ENCODE assay signal across 1 cellular context in genomic region chr2:226524381-226524843, GRCh38.
A peak's percentile ranks its signal among the peaks of the same experiment; 100 is the strongest.
TF ChIP-seq lines count a peak whose summit lies in the region.

No MANE protein-coding gene starts in this region.

TF ChIP-seq in HepG2, 621 proteins besides CTCF, POLR2A, EP300 and RAD21 (continued from another document and continues in another):
- TF ChIP-seq PRDM15 (CRISPR knock-in tag; IDR thresholded peaks at IDR 0.05), result no peak
- TF ChIP-seq, protein P1, sequence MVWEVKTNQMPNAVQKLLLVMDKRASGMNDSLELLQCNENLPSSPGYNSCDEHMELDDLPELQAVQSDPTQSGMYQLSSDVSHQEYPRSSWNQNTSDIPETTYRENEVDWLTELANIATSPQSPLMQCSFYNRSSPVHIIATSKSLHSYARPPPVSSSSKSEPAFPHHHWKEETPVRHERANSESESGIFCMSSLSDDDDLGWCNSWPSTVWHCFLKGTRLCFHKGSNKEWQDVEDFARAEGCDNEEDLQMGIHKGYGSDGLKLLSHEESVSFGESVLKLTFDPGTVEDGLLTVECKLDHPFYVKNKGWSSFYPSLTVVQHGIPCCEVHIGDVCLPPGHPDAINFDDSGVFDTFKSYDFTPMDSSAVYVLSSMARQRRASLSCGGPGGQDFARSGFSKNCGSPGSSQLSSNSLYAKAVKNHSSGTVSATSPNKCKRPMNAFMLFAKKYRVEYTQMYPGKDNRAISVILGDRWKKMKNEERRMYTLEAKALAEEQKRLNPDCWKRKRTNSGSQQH (CRISPR knock-in tag; IDR thresholded peaks at IDR 0.05; ENCODE audit: low read depth), result no peak
- no peak for TF ChIP-seq ZNF816 (CRISPR knock-in tag; IDR thresholded peaks at IDR 0.05; ENCODE audit: borderline replicate concordance)
- TF ChIP-seq, protein P2, sequence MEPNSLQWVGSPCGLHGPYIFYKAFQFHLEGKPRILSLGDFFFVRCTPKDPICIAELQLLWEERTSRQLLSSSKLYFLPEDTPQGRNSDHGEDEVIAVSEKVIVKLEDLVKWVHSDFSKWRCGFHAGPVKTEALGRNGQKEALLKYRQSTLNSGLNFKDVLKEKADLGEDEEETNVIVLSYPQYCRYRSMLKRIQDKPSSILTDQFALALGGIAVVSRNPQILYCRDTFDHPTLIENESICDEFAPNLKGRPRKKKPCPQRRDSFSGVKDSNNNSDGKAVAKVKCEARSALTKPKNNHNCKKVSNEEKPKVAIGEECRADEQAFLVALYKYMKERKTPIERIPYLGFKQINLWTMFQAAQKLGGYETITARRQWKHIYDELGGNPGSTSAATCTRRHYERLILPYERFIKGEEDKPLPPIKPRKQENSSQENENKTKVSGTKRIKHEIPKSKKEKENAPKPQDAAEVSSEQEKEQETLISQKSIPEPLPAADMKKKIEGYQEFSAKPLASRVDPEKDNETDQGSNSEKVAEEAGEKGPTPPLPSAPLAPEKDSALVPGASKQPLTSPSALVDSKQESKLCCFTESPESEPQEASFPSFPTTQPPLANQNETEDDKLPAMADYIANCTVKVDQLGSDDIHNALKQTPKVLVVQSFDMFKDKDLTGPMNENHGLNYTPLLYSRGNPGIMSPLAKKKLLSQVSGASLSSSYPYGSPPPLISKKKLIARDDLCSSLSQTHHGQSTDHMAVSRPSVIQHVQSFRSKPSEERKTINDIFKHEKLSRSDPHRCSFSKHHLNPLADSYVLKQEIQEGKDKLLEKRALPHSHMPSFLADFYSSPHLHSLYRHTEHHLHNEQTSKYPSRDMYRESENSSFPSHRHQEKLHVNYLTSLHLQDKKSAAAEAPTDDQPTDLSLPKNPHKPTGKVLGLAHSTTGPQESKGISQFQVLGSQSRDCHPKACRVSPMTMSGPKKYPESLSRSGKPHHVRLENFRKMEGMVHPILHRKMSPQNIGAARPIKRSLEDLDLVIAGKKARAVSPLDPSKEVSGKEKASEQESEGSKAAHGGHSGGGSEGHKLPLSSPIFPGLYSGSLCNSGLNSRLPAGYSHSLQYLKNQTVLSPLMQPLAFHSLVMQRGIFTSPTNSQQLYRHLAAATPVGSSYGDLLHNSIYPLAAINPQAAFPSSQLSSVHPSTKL (CRISPR knock-in tag; IDR thresholded peaks at IDR 0.05), result 0 out of 2 replicates have a peak, but pooled peaks have one; percentile 7
- no peak for TF ChIP-seq ATF5 (CRISPR knock-in tag; IDR thresholded peaks at IDR 0.05; ENCODE audit: low read depth)
- no peak for TF ChIP-seq SP4 (CRISPR knock-in tag; IDR thresholded peaks at IDR 0.05)
- TF ChIP-seq ZBTB46 (CRISPR knock-in tag; IDR thresholded peaks at IDR 0.05; ENCODE audit: borderline replicate concordance), result no peak
- TF ChIP-seq, protein P3, sequence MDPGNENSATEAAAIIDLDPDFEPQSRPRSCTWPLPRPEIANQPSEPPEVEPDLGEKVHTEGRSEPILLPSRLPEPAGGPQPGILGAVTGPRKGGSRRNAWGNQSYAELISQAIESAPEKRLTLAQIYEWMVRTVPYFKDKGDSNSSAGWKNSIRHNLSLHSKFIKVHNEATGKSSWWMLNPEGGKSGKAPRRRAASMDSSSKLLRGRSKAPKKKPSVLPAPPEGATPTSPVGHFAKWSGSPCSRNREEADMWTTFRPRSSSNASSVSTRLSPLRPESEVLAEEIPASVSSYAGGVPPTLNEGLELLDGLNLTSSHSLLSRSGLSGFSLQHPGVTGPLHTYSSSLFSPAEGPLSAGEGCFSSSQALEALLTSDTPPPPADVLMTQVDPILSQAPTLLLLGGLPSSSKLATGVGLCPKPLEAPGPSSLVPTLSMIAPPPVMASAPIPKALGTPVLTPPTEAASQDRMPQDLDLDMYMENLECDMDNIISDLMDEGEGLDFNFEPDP (CRISPR knock-in tag; conservative IDR thresholded peaks at IDR 0.05), result no peak
- TF ChIP-seq FOXK1 (CRISPR knock-in tag; IDR thresholded peaks at IDR 0.05; ENCODE audit: borderline replicate concordance, low read depth), result no peak
- TF ChIP-seq ZNF670 (CRISPR knock-in tag; IDR thresholded peaks at IDR 0.05; ENCODE audit: borderline replicate concordance), result no peak
- TF ChIP-seq IRF1 (CRISPR knock-in tag; IDR thresholded peaks at IDR 0.05; ENCODE audit: low read depth), result no peak
- TF ChIP-seq, protein P4, sequence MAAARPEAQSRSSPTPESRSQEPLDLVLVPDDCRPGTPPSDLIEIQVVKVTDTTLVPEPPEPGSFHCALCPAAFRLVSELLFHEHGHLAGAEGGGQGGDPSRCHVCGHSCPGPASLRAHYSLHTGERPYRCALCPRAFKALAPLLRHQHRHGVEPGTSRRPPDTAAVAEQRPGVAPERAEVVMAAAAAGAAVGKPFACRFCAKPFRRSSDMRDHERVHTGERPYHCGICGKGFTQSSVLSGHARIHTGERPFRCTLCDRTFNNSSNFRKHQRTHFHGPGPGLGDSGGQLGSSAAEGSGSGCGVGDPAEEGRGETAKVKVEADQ (CRISPR knock-in tag; IDR thresholded peaks at IDR 0.05; ENCODE audit: borderline replicate concordance), result no peak
- TF ChIP-seq ARNT2 (CRISPR knock-in tag; IDR thresholded peaks at IDR 0.05; ENCODE audit: low read depth), result no peak
- TF ChIP-seq ATF7 (IDR thresholded peaks at IDR 0.05), result peak; percentile 79
- TF ChIP-seq ATF7 (CRISPR knock-in tag; IDR thresholded peaks at IDR 0.05), result no peak
- TF ChIP-seq MXI1 (IDR thresholded peaks at IDR 0.05; ENCODE audit: borderline replicate concordance, low read depth, low read length), result no peak
- no peak for TF ChIP-seq TBX2 (CRISPR knock-in tag; IDR thresholded peaks at IDR 0.05; ENCODE audit: borderline replicate concordance)
- no peak for TF ChIP-seq ELK4 (CRISPR knock-in tag; IDR thresholded peaks at IDR 0.05; ENCODE audit: borderline replicate concordance)
- peak; percentile 72; the same call in 1 of the 2 replicates for TF ChIP-seq CEBPB (IDR thresholded peaks at IDR 0.05; ENCODE audit: borderline replicate concordance, low read depth, low read length)
- TF ChIP-seq SMARCC2 (IDR thresholded peaks at IDR 0.05), result no peak
- TF ChIP-seq, protein P5, sequence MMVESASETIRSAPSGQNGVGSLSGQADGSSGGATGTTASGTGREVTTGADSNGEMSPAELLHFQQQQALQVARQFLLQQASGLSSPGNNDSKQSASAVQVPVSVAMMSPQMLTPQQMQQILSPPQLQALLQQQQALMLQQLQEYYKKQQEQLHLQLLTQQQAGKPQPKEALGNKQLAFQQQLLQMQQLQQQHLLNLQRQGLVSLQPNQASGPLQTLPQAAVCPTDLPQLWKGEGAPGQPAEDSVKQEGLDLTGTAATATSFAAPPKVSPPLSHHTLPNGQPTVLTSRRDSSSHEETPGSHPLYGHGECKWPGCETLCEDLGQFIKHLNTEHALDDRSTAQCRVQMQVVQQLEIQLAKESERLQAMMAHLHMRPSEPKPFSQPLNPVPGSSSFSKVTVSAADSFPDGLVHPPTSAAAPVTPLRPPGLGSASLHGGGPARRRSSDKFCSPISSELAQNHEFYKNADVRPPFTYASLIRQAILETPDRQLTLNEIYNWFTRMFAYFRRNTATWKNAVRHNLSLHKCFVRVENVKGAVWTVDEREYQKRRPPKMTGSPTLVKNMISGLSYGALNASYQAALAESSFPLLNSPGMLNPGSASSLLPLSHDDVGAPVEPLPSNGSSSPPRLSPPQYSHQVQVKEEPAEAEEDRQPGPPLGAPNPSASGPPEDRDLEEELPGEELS (CRISPR knock-in tag; IDR thresholded peaks at IDR 0.05), result no peak
- TF ChIP-seq PBX3 (CRISPR knock-in tag; IDR thresholded peaks at IDR 0.05; ENCODE audit: borderline replicate concordance), result no peak
- TF ChIP-seq ZNF841 (CRISPR knock-in tag; IDR thresholded peaks at IDR 0.05; ENCODE audit: borderline replicate concordance), result no peak
- TF ChIP-seq KDM5A (IDR thresholded peaks at IDR 0.05; ENCODE audit: borderline replicate concordance, low read length), result no peak
- TF ChIP-seq ZNF205 (CRISPR knock-in tag; IDR thresholded peaks at IDR 0.05), result no peak
- TF ChIP-seq PTBP1 (IDR thresholded peaks at IDR 0.05; ENCODE audit: low read depth, low read length, poor library complexity, severe bottlenecking), result no peak
- no peak for TF ChIP-seq ZNF616 (CRISPR knock-in tag; IDR thresholded peaks at IDR 0.05; ENCODE audit: low read depth)
- TF ChIP-seq TAF1 (CRISPR knock-in tag; IDR thresholded peaks at IDR 0.05), result no peak
- no peak for TF ChIP-seq ZNF224 (CRISPR knock-in tag; IDR thresholded peaks at IDR 0.05)
- no peak for TF ChIP-seq DBP (CRISPR knock-in tag; IDR thresholded peaks at IDR 0.05; ENCODE audit: not compliant biosample characterization)
- TF ChIP-seq, protein P6, sequence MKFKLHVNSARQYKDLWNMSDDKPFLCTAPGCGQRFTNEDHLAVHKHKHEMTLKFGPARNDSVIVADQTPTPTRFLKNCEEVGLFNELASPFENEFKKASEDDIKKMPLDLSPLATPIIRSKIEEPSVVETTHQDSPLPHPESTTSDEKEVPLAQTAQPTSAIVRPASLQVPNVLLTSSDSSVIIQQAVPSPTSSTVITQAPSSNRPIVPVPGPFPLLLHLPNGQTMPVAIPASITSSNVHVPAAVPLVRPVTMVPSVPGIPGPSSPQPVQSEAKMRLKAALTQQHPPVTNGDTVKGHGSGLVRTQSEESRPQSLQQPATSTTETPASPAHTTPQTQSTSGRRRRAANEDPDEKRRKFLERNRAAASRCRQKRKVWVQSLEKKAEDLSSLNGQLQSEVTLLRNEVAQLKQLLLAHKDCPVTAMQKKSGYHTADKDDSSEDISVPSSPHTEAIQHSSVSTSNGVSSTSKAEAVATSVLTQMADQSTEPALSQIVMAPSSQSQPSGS (CRISPR knock-in tag; IDR thresholded peaks at IDR 0.05), result 0 out of 2 replicates have a peak, but pooled peaks have one; percentile 14
- no peak for TF ChIP-seq MAFG (CRISPR knock-in tag; IDR thresholded peaks at IDR 0.05)
